In the genomic region with DNA sequence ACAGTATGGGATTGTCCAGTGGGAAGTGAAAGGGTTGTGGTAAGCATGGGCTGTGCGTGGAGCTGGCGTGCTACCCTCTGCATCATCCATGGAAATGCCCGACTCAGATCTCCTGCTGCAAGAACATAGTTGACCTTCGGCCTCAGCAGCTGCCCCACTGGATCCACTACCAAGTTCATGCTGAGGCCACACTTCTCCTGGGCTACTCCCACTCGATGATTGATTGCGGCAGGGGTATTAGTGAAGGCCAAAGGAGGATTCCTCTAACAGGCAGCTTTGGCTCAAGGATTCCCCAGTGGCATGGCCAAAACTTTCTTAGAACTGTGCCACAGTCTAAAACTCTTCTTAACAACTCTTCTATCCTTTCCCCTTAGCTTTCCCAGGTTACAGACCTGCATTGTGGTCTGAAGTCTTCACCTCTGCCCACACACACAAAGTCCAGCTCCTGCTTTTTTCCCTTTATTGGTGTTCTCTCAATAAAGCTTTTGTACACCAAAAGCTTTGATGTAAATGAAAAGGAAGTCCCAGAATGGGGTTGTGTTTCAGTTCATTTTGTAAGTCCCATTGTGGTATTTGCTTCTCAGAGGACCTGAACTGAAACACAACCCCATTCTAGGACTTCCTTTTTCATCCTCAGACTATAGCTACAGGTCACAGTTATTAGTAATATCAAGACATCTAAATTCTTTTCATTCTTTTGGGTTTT, we compare ENCODE assay signal across 10 cellular contexts. TPM values are rescaled to one million over a fixed set of nuclear protein-coding genes. Genes with fewer than 3 reads are reported as not detected.
DNase-seq lines count a peak whose midpoint lies in the region; ATAC-seq and TF ChIP-seq lines count a peak whose summit lies in the region.
"Had no signal": no experiment of that assay in that cellular context is flagged by ENCODE, and none has a peak within 500 bp of the region (broad histone marks: within the 10 kb centered on the region; RNA-seq: fewer than 3 reads in every experiment).

No MANE protein-coding gene starts in this region.

- H3K36me3 ChIP-seq in OCI-LY3 (replicated peaks; ENCODE audit: low read depth, low read length), result no peaks in the 10 kb centered on the region

- H3K27me3 ChIP-seq in OCI-LY3 (ENCODE audit: low read depth, low read length), result peaks cover 31% of the 10 kb centered on the region
- H3K27me3 ChIP-seq: foreskin keratinocyte had no signal

- H3K36me3 Mint-ChIP-seq in CD14-positive monocyte, result no peaks in the 10 kb centered on the region

- H3K9me3 ChIP-seq in OCI-LY3 (ENCODE audit: insufficient read depth, low read length), result no peaks in the 10 kb centered on the region

- H3K4me1 Mint-ChIP-seq in CD14-positive monocyte, result peaks cover 29% of the 10 kb centered on the region

- peaks cover 0 to 2% (median 2%) of the 10 kb centered on the region in 3 donors for H3K27me3 Mint-ChIP-seq in CD14-positive monocyte (ENCODE audit: low read depth in 3 of 3)

- peaks cover 0 to under 1% (median 0%) of the 10 kb centered on the region in 7 donors for H3K9me3 Mint-ChIP-seq in CD14-positive monocyte

- H4K20me1 ChIP-seq in OCI-LY3 (ENCODE audit: insufficient read depth, low read length), result peaks cover 3% of the 10 kb centered on the region; the same call in 1 of the 2 replicates

- peaks cover 41% of the 10 kb centered on the region for H3K4me1 ChIP-seq in OCI-LY3 (ENCODE audit: low read length)
- H3K4me1 ChIP-seq: foreskin keratinocyte had no signal

- no peak overlapping the region for H3K4me3 Mint-ChIP-seq in CD14-positive monocyte

- intact Hi-C loops in CD14-positive monocyte (cut with micrococcal nuclease), result loop anchor here (10.0 kb wide), 2 partner anchors 103 to 1483 kb away; a partner anchor contains a TSS

- H3K27ac Mint-ChIP-seq in CD14-positive monocyte, result peak overlapping the region in 6 of 7 donors; percentile 8 to 58 (median 42)

- peak overlapping the region; percentile 54 for H3K4me3 ChIP-seq in OCI-LY3 (ENCODE audit: low read length)

- DNase-seq in CD14-positive monocyte (ENCODE audit: low spot score) (no peak), H4 (ENCODE audit: low spot score) (no peak), C1 segment of cervical spinal cord (lab: John Stamatoyannopoulos, UW) (no peak), OCI-M1 (lab: John Stamatoyannopoulos, UW) (no peak)
- no peak for DNase-seq in activated CD8-positive, alpha-beta memory T cell treated with anti-CD3 and anti-CD28 coated beads for 24 hours
- DNase-seq: foreskin keratinocyte had no signal

- H2AFZ ChIP-seq in OCI-LY3 (ENCODE audit: low read depth, low read length), result no peak overlapping the region

- no peak overlapping the region for H3K9ac ChIP-seq in OCI-LY3 (ENCODE audit: low read length)

- TF ChIP-seq CTCF in CD14-positive monocyte (IDR thresholded peaks at IDR 0.05), result no peak
- TF ChIP-seq CTCF in OCI-LY3 (IDR thresholded peaks at IDR 0.05; ENCODE audit: low read depth, low read length), result no peak

- no peaks in the 10 kb centered on the region for H3K79me2 ChIP-seq in OCI-LY3 (ENCODE audit: low read length)

- ATAC-seq in GM19351 (IDR thresholded peaks at IDR 0.05; ENCODE audit: unreplicated experiment) (peak; percentile 75), HG03025 (IDR thresholded peaks at IDR 0.05; ENCODE audit: low FRiP score, unreplicated experiment) (peak; percentile 80)
- ATAC-seq: foreskin keratinocyte, Right ventricle myocardium inferior had no signal

- H3K4me2 ChIP-seq in OCI-LY3 (ENCODE audit: low read length), result peak overlapping the region; percentile 66

- H3K27ac ChIP-seq in OCI-LY3 (ENCODE audit: low read length), result peak overlapping the region; percentile 35; the same call in 1 of the 2 replicates
- H3K27ac ChIP-seq: foreskin keratinocyte had no signal

RNA-seq across cellular contexts. Expression of a gene that starts 4.9 kb away (rescaled TPM):
- polyA plus RNA-seq in CD14-positive monocyte, result 10 to 100 TPM; 21.0 to 35.3 TPM
- 15.4 and 17.2 TPM in 2 replicates for total RNA-seq in H4 (2014; rRNA removed; shearing (Covaris generic))
